Comparison of ENCODE assay signal across 1 cellular context in the genomic region with DNA sequence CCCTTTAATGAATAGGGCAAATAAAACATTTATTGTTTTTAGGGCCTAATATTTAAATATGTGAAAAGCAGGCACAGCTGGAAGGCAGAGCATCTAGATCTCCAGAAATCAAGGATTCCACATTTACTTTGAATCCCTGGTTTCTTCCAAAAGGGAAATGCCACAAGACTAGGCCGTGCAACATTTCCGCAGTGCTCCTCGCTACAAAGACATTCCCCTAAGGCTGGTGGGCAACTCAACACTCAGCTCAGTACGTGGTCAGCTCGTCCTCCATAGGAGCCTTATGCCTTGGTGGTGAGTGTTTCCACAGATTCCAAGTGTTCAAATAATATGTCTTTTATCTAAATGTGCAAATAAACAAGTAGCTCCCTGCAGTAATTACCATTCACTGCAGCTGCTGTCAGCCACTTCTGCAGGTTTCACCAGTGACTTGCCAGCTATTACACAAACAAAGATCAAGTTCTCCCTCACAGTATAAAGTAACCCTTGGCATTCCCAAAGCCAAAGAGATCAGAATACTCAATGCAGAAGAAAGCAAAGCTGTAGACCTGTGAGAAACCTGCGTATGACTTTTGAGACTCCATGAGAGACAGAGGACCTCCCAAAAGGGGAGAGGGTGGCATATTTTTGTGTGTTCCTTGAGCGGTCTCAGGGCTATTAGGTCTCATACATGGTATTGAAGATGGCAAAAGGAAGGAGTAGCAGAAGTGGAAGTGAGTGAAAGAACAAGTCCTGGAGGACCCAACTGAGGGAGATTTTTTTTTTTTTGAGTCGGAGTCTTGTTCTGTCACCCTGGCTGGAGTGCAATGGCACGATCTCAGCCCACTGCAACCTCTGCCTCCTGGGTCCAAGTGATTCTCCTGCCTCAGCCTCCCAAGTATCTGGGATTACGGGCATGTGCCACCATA.
TF ChIP-seq lines count a peak whose summit lies in the region.

No MANE protein-coding gene starts in this region.

TF ChIP-seq in H1, 55 proteins besides CTCF, POLR2A, EP300 and RAD21:
- TF ChIP-seq SP1 (IDR thresholded peaks at IDR 0.05; ENCODE audit: low read depth, low read length), result no peak
- TF ChIP-seq, protein P1, sequence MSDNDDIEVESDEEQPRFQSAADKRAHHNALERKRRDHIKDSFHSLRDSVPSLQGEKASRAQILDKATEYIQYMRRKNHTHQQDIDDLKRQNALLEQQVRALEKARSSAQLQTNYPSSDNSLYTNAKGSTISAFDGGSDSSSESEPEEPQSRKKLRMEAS (IDR thresholded peaks at IDR 0.05), result no peak
- TF ChIP-seq KDM1A (IDR thresholded peaks at IDR 0.05; ENCODE audit: borderline replicate concordance, low read length), result no peak
- TF ChIP-seq, protein P2, sequence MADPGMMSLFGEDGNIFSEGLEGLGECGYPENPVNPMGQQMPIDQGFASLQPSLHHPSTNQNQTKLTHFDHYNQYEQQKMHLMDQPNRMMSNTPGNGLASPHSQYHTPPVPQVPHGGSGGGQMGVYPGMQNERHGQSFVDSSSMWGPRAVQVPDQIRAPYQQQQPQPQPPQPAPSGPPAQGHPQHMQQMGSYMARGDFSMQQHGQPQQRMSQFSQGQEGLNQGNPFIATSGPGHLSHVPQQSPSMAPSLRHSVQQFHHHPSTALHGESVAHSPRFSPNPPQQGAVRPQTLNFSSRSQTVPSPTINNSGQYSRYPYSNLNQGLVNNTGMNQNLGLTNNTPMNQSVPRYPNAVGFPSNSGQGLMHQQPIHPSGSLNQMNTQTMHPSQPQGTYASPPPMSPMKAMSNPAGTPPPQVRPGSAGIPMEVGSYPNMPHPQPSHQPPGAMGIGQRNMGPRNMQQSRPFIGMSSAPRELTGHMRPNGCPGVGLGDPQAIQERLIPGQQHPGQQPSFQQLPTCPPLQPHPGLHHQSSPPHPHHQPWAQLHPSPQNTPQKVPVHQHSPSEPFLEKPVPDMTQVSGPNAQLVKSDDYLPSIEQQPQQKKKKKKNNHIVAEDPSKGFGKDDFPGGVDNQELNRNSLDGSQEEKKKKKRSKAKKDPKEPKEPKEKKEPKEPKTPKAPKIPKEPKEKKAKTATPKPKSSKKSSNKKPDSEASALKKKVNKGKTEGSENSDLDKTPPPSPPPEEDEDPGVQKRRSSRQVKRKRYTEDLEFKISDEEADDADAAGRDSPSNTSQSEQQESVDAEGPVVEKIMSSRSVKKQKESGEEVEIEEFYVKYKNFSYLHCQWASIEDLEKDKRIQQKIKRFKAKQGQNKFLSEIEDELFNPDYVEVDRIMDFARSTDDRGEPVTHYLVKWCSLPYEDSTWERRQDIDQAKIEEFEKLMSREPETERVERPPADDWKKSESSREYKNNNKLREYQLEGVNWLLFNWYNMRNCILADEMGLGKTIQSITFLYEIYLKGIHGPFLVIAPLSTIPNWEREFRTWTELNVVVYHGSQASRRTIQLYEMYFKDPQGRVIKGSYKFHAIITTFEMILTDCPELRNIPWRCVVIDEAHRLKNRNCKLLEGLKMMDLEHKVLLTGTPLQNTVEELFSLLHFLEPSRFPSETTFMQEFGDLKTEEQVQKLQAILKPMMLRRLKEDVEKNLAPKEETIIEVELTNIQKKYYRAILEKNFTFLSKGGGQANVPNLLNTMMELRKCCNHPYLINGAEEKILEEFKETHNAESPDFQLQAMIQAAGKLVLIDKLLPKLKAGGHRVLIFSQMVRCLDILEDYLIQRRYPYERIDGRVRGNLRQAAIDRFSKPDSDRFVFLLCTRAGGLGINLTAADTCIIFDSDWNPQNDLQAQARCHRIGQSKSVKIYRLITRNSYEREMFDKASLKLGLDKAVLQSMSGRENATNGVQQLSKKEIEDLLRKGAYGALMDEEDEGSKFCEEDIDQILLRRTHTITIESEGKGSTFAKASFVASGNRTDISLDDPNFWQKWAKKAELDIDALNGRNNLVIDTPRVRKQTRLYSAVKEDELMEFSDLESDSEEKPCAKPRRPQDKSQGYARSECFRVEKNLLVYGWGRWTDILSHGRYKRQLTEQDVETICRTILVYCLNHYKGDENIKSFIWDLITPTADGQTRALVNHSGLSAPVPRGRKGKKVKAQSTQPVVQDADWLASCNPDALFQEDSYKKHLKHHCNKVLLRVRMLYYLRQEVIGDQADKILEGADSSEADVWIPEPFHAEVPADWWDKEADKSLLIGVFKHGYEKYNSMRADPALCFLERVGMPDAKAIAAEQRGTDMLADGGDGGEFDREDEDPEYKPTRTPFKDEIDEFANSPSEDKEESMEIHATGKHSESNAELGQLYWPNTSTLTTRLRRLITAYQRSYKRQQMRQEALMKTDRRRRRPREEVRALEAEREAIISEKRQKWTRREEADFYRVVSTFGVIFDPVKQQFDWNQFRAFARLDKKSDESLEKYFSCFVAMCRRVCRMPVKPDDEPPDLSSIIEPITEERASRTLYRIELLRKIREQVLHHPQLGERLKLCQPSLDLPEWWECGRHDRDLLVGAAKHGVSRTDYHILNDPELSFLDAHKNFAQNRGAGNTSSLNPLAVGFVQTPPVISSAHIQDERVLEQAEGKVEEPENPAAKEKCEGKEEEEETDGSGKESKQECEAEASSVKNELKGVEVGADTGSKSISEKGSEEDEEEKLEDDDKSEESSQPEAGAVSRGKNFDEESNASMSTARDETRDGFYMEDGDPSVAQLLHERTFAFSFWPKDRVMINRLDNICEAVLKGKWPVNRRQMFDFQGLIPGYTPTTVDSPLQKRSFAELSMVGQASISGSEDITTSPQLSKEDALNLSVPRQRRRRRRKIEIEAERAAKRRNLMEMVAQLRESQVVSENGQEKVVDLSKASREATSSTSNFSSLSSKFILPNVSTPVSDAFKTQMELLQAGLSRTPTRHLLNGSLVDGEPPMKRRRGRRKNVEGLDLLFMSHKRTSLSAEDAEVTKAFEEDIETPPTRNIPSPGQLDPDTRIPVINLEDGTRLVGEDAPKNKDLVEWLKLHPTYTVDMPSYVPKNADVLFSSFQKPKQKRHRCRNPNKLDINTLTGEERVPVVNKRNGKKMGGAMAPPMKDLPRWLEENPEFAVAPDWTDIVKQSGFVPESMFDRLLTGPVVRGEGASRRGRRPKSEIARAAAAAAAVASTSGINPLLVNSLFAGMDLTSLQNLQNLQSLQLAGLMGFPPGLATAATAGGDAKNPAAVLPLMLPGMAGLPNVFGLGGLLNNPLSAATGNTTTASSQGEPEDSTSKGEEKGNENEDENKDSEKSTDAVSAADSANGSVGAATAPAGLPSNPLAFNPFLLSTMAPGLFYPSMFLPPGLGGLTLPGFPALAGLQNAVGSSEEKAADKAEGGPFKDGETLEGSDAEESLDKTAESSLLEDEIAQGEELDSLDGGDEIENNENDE (IDR thresholded peaks at IDR 0.05; ENCODE audit: insufficient replicate concordance, low read length), result no peak
- TF ChIP-seq RXRA (IDR thresholded peaks at IDR 0.05; ENCODE audit: insufficient read depth, low read depth, low read length), result no peak
- no peak for TF ChIP-seq SAP30 (IDR thresholded peaks at IDR 0.05; ENCODE audit: insufficient read depth, insufficient replicate concordance, low read length)
- no peak for TF ChIP-seq CBX5 (IDR thresholded peaks at IDR 0.05; ENCODE audit: low read depth, low read length)
- TF ChIP-seq, protein P3, sequence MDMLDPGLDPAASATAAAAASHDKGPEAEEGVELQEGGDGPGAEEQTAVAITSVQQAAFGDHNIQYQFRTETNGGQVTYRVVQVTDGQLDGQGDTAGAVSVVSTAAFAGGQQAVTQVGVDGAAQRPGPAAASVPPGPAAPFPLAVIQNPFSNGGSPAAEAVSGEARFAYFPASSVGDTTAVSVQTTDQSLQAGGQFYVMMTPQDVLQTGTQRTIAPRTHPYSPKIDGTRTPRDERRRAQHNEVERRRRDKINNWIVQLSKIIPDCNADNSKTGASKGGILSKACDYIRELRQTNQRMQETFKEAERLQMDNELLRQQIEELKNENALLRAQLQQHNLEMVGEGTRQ (IDR thresholded peaks at IDR 0.05; ENCODE audit: low read length), result no peak
- TF ChIP-seq TCF12 (IDR thresholded peaks at IDR 0.05; ENCODE audit: low read depth, low read length), result no peak
- no peak for TF ChIP-seq SIX5 (IDR thresholded peaks at IDR 0.05; ENCODE audit: low read depth, low read length)
- TF ChIP-seq HDAC6 (IDR thresholded peaks at IDR 0.05; ENCODE audit: low read depth, low read length), result no peak
- TF ChIP-seq CEBPB (IDR thresholded peaks at IDR 0.05; ENCODE audit: low read depth, low read length), result no peak
- TF ChIP-seq RBBP5 (IDR thresholded peaks at IDR 0.05; ENCODE audit: borderline replicate concordance, low read depth, low read length), result no peak
- TF ChIP-seq RNF2 (IDR thresholded peaks at IDR 0.05; ENCODE audit: borderline replicate concordance, low read depth, low read length, missing control alignments, poor library complexity, severe bottlenecking), result no peak
- no peak for TF ChIP-seq PHF8 (conservative IDR thresholded peaks at IDR 0.05; ENCODE audit: low read depth, low read length)
- TF ChIP-seq SRF (IDR thresholded peaks at IDR 0.05; ENCODE audit: low read depth, low read length), result no peak
- no peak for TF ChIP-seq POU5F1 (IDR thresholded peaks at IDR 0.05; ENCODE audit: low read depth, low read length)
- TF ChIP-seq FOSL1 (IDR thresholded peaks at IDR 0.05; ENCODE audit: insufficient read depth, low read depth, low read length), result no peak
- no peak for TF ChIP-seq CHD1 (IDR thresholded peaks at IDR 0.05; ENCODE audit: low read depth, low read length)
